Comparison of ENCODE assay signal across 14 cellular contexts in genomic region chr10:69215405-69216176, GRCh38. TPM values are rescaled to one million over a fixed set of nuclear protein-coding genes. Genes with fewer than 3 reads are reported as not detected.
DNase-seq lines count a peak whose midpoint lies in the region; ATAC-seq and TF ChIP-seq lines count a peak whose summit lies in the region.
"Had no signal": no experiment of that assay in that cellular context is flagged by ENCODE, and none has a peak within 500 bp of the region (broad histone marks: within the 10 kb centered on the region; RNA-seq: fewer than 3 reads in every experiment).

No MANE protein-coding gene starts in this region.

- no peaks in the 10 kb centered on the region for H3K27me3 ChIP-seq in CD8-positive, alpha-beta memory T cell (ENCODE audit: insufficient read depth, low read length, poor library complexity, severe bottlenecking)
- H3K27me3 ChIP-seq in naive thymus-derived CD4-positive, alpha-beta T cell (ENCODE audit: control insufficient read depth in 2 of 2, insufficient read depth in 2 of 2, low read length in 2 of 2): no peaks in the 10 kb centered on the region
- peaks cover 0 to 6% (median 0%) of the 10 kb centered on the region in 9 donors for H3K27me3 ChIP-seq in heart left ventricle
- H3K27me3 ChIP-seq in transverse colon: no peaks in the 10 kb centered on the region
- H3K27me3 ChIP-seq: Peyer's patch had no signal

- H3K4me3 Mint-ChIP-seq in CD8-positive, alpha-beta memory T cell: peak overlapping the region in 6 of 7 donors; percentile 41 to 73 (median 57)
- H3K4me3 Mint-ChIP-seq in activated CD8-positive, alpha-beta T cell treated with anti-CD3 and anti-CD28 coated beads for 36 hours: peak overlapping the region; percentile 4
- peak overlapping the region in 8 of 10 donors; percentile 20 to 73 (median 56) for H3K4me3 Mint-ChIP-seq in naive thymus-derived CD4-positive, alpha-beta T cell
- H3K4me3 Mint-ChIP-seq: endodermal cell had no signal

- CTCF ChIA-PET in CD8-positive, alpha-beta memory T cell (lab: Charles Lee): interaction anchor here (0.6 to 2.1 kb wide), 4 partner anchors 9 to 104 kb away, joined by 3 to 8 read pairs (median 4); no protein-coding TSS in a partner anchor
- CTCF ChIA-PET in activated CD8-positive, alpha-beta T cell treated with anti-CD3 and anti-CD28 coated beads for 36 hours (lab: Charles Lee): no interaction called here
- CTCF ChIA-PET in naive thymus-derived CD4-positive, alpha-beta T cell (lab: Charles Lee): interaction anchor here (0.7 to 1.2 kb wide), 3 partner anchors 17 to 209 kb away, joined by 3 read pairs; no protein-coding TSS in a partner anchor

- H3K27ac Mint-ChIP-seq in CD8-positive, alpha-beta memory T cell: peak overlapping the region in 7 of 8 donors; percentile 18 to 87 (median 80)
- H3K27ac Mint-ChIP-seq in activated CD8-positive, alpha-beta T cell treated with anti-CD3 and anti-CD28 coated beads for 36 hours: no peak overlapping the region
- peak overlapping the region in 7 of 9 donors; percentile 25 to 88 (median 51) for H3K27ac Mint-ChIP-seq in naive thymus-derived CD4-positive, alpha-beta T cell
- H3K27ac Mint-ChIP-seq: endodermal cell had no signal

- peaks cover 24% of the 10 kb centered on the region for H3K4me1 ChIP-seq in CD8-positive, alpha-beta memory T cell (ENCODE audit: insufficient read depth, low read length)
- H3K4me1 ChIP-seq in naive thymus-derived CD4-positive, alpha-beta T cell (ENCODE audit: control insufficient read depth in 2 of 2, insufficient read depth in 2 of 2, low read length in 2 of 2): peaks cover 11 to 20% of the 10 kb centered on the region in 2 donors
- peaks cover 0 to 30% (median 0%) of the 10 kb centered on the region in 12 donors for H3K4me1 ChIP-seq in heart left ventricle
- H3K4me1 ChIP-seq in transverse colon: peaks cover 0 to 3% (median under 1%) of the 10 kb centered on the region in 4 donors
- H3K4me1 ChIP-seq: Peyer's patch, sigmoid colon had no signal

- POLR2A ChIA-PET in CD8-positive, alpha-beta memory T cell (lab: Charles Lee): interaction anchor here (1.1 kb wide), 1 partner anchor 10 kb away, joined by 4 read pairs; no protein-coding TSS in a partner anchor
- POLR2A ChIA-PET in activated CD8-positive, alpha-beta T cell treated with anti-CD3 and anti-CD28 coated beads for 36 hours (lab: Charles Lee): interaction anchor here (0.6 to 1.2 kb wide), 6 partner anchors 12 to 316 kb away, joined by 3 to 4 read pairs (median 4); no protein-coding TSS in a partner anchor
- POLR2A ChIA-PET in naive thymus-derived CD4-positive, alpha-beta T cell (lab: Charles Lee): no interaction called here

- WGBS in heart left ventricle, 4 donors: 43 to 48% (median 43%) methylated on average over 10 of the region's 10 CpGs
- 19 to 52% methylated on average over 9 to 10 of the region's 10 CpGs for WGBS in transverse colon (ENCODE audit: low coverage in 1 of 2), 2 donors

- TF ChIP-seq POLR2A in heart left ventricle (IDR thresholded peaks at IDR 0.05): no peak
- TF ChIP-seq POLR2A in transverse colon (IDR thresholded peaks at IDR 0.05): no peak

- no peaks in the 10 kb centered on the region for H3K27me3 Mint-ChIP-seq in CD8-positive, alpha-beta memory T cell
- no peaks in the 10 kb centered on the region for H3K27me3 Mint-ChIP-seq in activated CD8-positive, alpha-beta T cell treated with anti-CD3 and anti-CD28 coated beads for 36 hours
- peaks cover 0 to 7% (median 0%) of the 10 kb centered on the region in 5 donors for H3K27me3 Mint-ChIP-seq in naive thymus-derived CD4-positive, alpha-beta T cell

- H3K4me1 Mint-ChIP-seq in CD8-positive, alpha-beta memory T cell: peaks cover 19 to 38% (median 27%) of the 10 kb centered on the region in 3 donors
- H3K4me1 Mint-ChIP-seq in activated CD8-positive, alpha-beta T cell treated with anti-CD3 and anti-CD28 coated beads for 36 hours (ENCODE audit: low read depth): peaks cover 20% of the 10 kb centered on the region
- peaks cover 9 to 35% (median 11%) of the 10 kb centered on the region in 7 donors for H3K4me1 Mint-ChIP-seq in naive thymus-derived CD4-positive, alpha-beta T cell
- H3K4me1 Mint-ChIP-seq: endodermal cell had no signal

- in situ Hi-C loops in transverse colon (cut with MboI; ENCODE audit: low pct_ligation_motif_present in 1 of 4, low pct_unique_long_range_greater_than_20kb in 1 of 4, low sequenced_read_pairs in 3 of 4): no loop called here

- no peak for TF ChIP-seq EP300 in transverse colon (IDR thresholded peaks at IDR 0.05; ENCODE audit: low read depth)

- peak in 1 of 5 donors; percentile 26 for DNase-seq in CD8-positive, alpha-beta memory T cell
- DNase-seq in activated CD8-positive, alpha-beta T cell treated with anti-CD3 and anti-CD28 coated beads for 36 hours: peak; percentile 53
- DNase-seq in naive thymus-derived CD4-positive, alpha-beta T cell: peak in 2 of 9 donors; percentile 25
- DNase-seq in heart left ventricle: no peak
- DNase-seq in activated gamma-delta T cell (lab: John Stamatoyannopoulos, UW): no peak
- DNase-seq in transverse colon: no peak
- DNase-seq in epidermal melanocyte (ENCODE audit: insufficient read length, low spot score): no peak
- DNase-seq: amniotic stem cell, DMS53, endodermal cell, NCI-H2081, Peyer's patch, sigmoid colon had no signal

- ATAC-seq in HG03460 (IDR thresholded peaks at IDR 0.05; ENCODE audit: unreplicated experiment) (peak; percentile 47), heart left ventricle (no peak)
- ATAC-seq in activated CD8-positive, alpha-beta T cell treated with anti-CD3 and anti-CD28 coated beads for 36 hours: peak; percentile 80
- peak; percentile 61 for ATAC-seq in naive thymus-derived CD4-positive, alpha-beta T cell

- H3K36me3 Mint-ChIP-seq in CD8-positive, alpha-beta memory T cell: peaks cover 0 to 14% (median 0%) of the 10 kb centered on the region in 3 donors
- no peaks in the 10 kb centered on the region for H3K36me3 Mint-ChIP-seq in activated CD8-positive, alpha-beta T cell treated with anti-CD3 and anti-CD28 coated beads for 36 hours (ENCODE audit: low read depth)
- H3K36me3 Mint-ChIP-seq in naive thymus-derived CD4-positive, alpha-beta T cell: peaks cover 0 to 10% (median 0%) of the 10 kb centered on the region in 5 donors

- H3K36me3 ChIP-seq in CD8-positive, alpha-beta memory T cell (ENCODE audit: insufficient read depth, low read length): no peaks in the 10 kb centered on the region
- no peaks in the 10 kb centered on the region for H3K36me3 ChIP-seq in naive thymus-derived CD4-positive, alpha-beta T cell (ENCODE audit: control insufficient read depth in 2 of 3, insufficient read depth in 3 of 3, low read length in 3 of 3)
- no peaks in the 10 kb centered on the region for H3K36me3 ChIP-seq in heart left ventricle
- no peaks in the 10 kb centered on the region for H3K36me3 ChIP-seq in transverse colon
- H3K36me3 ChIP-seq: Peyer's patch, sigmoid colon had no signal

- no peak overlapping the region for H3K4me3 ChIP-seq in CD8-positive, alpha-beta memory T cell (ENCODE audit: low read length)
- H3K4me3 ChIP-seq in naive thymus-derived CD4-positive, alpha-beta T cell (ENCODE audit: low read length): no peak overlapping the region
- H3K4me3 ChIP-seq in heart left ventricle: peak overlapping the region in 1 of 12 donors; percentile 10
- H3K4me3 ChIP-seq in transverse colon: no peak overlapping the region
- H3K4me3 ChIP-seq: Peyer's patch, sigmoid colon had no signal

- H3K9me3 Mint-ChIP-seq in CD8-positive, alpha-beta memory T cell: peaks cover 0 to 6% (median 2%) of the 10 kb centered on the region in 5 donors
- no peaks in the 10 kb centered on the region for H3K9me3 Mint-ChIP-seq in activated CD8-positive, alpha-beta T cell treated with anti-CD3 and anti-CD28 coated beads for 36 hours
- peaks cover 0 to 7% (median 0%) of the 10 kb centered on the region in 11 donors for H3K9me3 Mint-ChIP-seq in naive thymus-derived CD4-positive, alpha-beta T cell

- TF ChIP-seq CTCF in activated CD8-positive, alpha-beta T cell treated with anti-CD3 and anti-CD28 coated beads for 36 hours (IDR thresholded peaks at IDR 0.05): no peak
- no peak for TF ChIP-seq CTCF in heart left ventricle (IDR thresholded peaks at IDR 0.05)
- no peak for TF ChIP-seq CTCF in transverse colon (IDR thresholded peaks at IDR 0.05)

- H3K9me3 ChIP-seq in CD8-positive, alpha-beta memory T cell (ENCODE audit: low read length): no peaks in the 10 kb centered on the region
- no peaks in the 10 kb centered on the region for H3K9me3 ChIP-seq in naive thymus-derived CD4-positive, alpha-beta T cell (ENCODE audit: control insufficient read depth in 2 of 3, low read length in 3 of 3)
- H3K9me3 ChIP-seq in heart left ventricle (peaks cover 0 to 5% (median 0%) of the 10 kb centered on the region in 12 donors), transverse colon (no peaks in the 10 kb centered on the region)
- H3K9me3 ChIP-seq: Peyer's patch, sigmoid colon had no signal

- H3K27ac ChIP-seq in CD8-positive, alpha-beta memory T cell (ENCODE audit: low read depth, low read length): peak overlapping the region; percentile 5
- H3K27ac ChIP-seq in naive thymus-derived CD4-positive, alpha-beta T cell (ENCODE audit: low read depth, low read length): no peak overlapping the region
- H3K27ac ChIP-seq in heart left ventricle (peak overlapping the region in 1 of 12 donors; percentile 34), transverse colon (peak overlapping the region in 1 of 4 donors; percentile 65)
- H3K27ac ChIP-seq: Peyer's patch, sigmoid colon had no signal

- intact Hi-C loops in activated CD8-positive, alpha-beta T cell treated with anti-CD3 and anti-CD28 coated beads for 36 hours (cut with micrococcal nuclease): no loop called here
- intact Hi-C loops in naive thymus-derived CD4-positive, alpha-beta T cell (cut with micrococcal nuclease): no loop called here
- intact Hi-C loops in heart left ventricle (cut with DNase I): no loop called here
- intact Hi-C loops in transverse colon (cut with DNase I; ENCODE audit: low total_unique reads): no loop called here

RNA-seq across cellular contexts. Expression of gene HKDC1, which starts 4.5 kb away (rescaled TPM):
- total RNA-seq in CD8-positive, alpha-beta memory T cell: under 1 TPM in 1 of 2 experiments, not detected in 1; 0.15 TPM
- polyA plus RNA-seq in CD8-positive, alpha-beta memory T cell: 3.0 TPM
- under 1 TPM in 1 of 2 experiments, not detected in 1; 0.40 TPM for total RNA-seq in activated CD8-positive, alpha-beta T cell treated with anti-CD3 and anti-CD28 coated beads for 36 hours
- total RNA-seq in naive thymus-derived CD4-positive, alpha-beta T cell: 1 to 10 TPM; 1.9 to 4.8 (median 4.1) TPM
- polyA plus RNA-seq in naive thymus-derived CD4-positive, alpha-beta T cell: 10 to 100 TPM in 1 of 2 donors, 1 to 10 TPM in 1; 2.8 to 10.9 TPM
- total RNA-seq in heart left ventricle: under 1 TPM in 2 of 9 donors, not detected in 7; 0.11 to 0.19 TPM
- polyA plus RNA-seq in heart left ventricle: under 1 TPM in 1 of 2 donors, not detected in 1; 0.14 TPM
- 10 to 100 TPM in 3 of 4 donors, not detected in 1; 26.8 to 39.6 (median 28.0) TPM for total RNA-seq in transverse colon
- total RNA-seq: sigmoid colon had no signal

RNA-seq across cellular contexts. Expression of gene SUPV3L1, which starts 35.6 kb away (rescaled TPM):
- 10 to 100 TPM; 50.0 to 51.0 TPM for total RNA-seq in CD8-positive, alpha-beta memory T cell
- polyA plus RNA-seq in CD8-positive, alpha-beta memory T cell: 25.1 TPM
- total RNA-seq in activated CD8-positive, alpha-beta T cell treated with anti-CD3 and anti-CD28 coated beads for 36 hours: 10 to 100 TPM; 37.6 to 42.7 TPM
- 10 to 100 TPM; 39.3 to 63.2 (median 42.1) TPM for total RNA-seq in naive thymus-derived CD4-positive, alpha-beta T cell
- 10 to 100 TPM; 16.5 to 25.2 TPM for polyA plus RNA-seq in naive thymus-derived CD4-positive, alpha-beta T cell
- total RNA-seq in heart left ventricle: 10 to 100 TPM; 26.6 to 53.4 (median 34.9) TPM
- polyA plus RNA-seq in heart left ventricle: 10 to 100 TPM; 24.7 to 80.3 TPM
- total RNA-seq in transverse colon: 10 to 100 TPM; 15.3 to 34.0 (median 26.7) TPM

Comparison
In these comparisons a context has a peak if more than half of its experiments do, and no peak if none do; other contexts are left out.
1. H3K4me3 Mint-ChIP-seq: peak in every context shown above with its lines; median percentile 57 in CD8-positive, alpha-beta memory T cell; 56 in naive thymus-derived CD4-positive, alpha-beta T cell; 4 in activated CD8-positive, alpha-beta T cell treated with anti-CD3 and anti-CD28 coated beads for 36 hours.
2. ATAC-seq: peak in HG03460 (single experiment), activated CD8-positive, alpha-beta T cell treated with anti-CD3 and anti-CD28 coated beads for 36 hours (single experiment) and naive thymus-derived CD4-positive, alpha-beta T cell (single experiment); none in heart left ventricle (0 of 4).